In genomic region chr9:122159026-122159924, GRCh38 we compare ENCODE assay signal across 8 cellular contexts. TPM values are rescaled to one million over a fixed set of nuclear protein-coding genes. Genes with fewer than 3 reads are reported as not detected.
DNase-seq lines count a peak whose midpoint lies in the region; ATAC-seq, FAIRE-seq and TF ChIP-seq lines count a peak whose summit lies in the region.

Gene MORN5 (plus strand): TSS chr9:122159908. CDS start chr9:122159973, 65 bp downstream.
Gene NDUFA8 (minus strand): TSS chr9:122159779. CDS start chr9:122159677, 102 bp downstream.

- DNase-seq in GM12891 (ENCODE audit: insufficient read length, low spot score) (peak; percentile 96), NCI-H1417 treated with DMSO at 0.1 percent for 48 hours (lab: John Stamatoyannopoulos, UW) (peak; percentile 99), SW 1271 (lab: John Stamatoyannopoulos, UW) (peak; percentile 87 to 95), adipocyte (ENCODE audit: low read depth) (peak; percentile 99), cardiac septum (ENCODE audit: low spot score) (peak; percentile 95), tibial nerve (ENCODE audit: low spot score in 2 of 2) (peak; percentile 92 to 94)

- intact Hi-C loops in cardiac septum (cut with DNase I): no loop called here

- peak within 1 kb of the TSS; percentile 44 for H3K27ac ChIP-seq in parathyroid adenoma
- H3K27ac ChIP-seq in tibial nerve: peak within 1 kb of the TSS; percentile 53 to 92 (median 88)

- WGBS in tibial nerve, 2 donors: 1% methylated on average over 33 to 56 of the region's 56 CpGs

- peaks cover 15% of the 10 kb centered on the region for H3K79me2 ChIP-seq in parathyroid adenoma

- TF ChIP-seq POLR2A in GM12891 (IDR thresholded peaks at IDR 0.05; ENCODE audit: low read depth, low read length) (peak; percentile 66; the same call in 1 of the 2 replicates), tibial nerve (IDR thresholded peaks at IDR 0.05) (peak; percentile 49 to 61)

- peak within 1 kb of the TSS; percentile 95 for H3K9ac ChIP-seq in adipocyte (ENCODE audit: low read length)
- no peak within 1 kb of the TSS for H3K9ac ChIP-seq in parathyroid adenoma

- peak; percentile 99 for FAIRE-seq in GM12891 (lab: Jason Lieb, UNC)

- H3K4me2 ChIP-seq in parathyroid adenoma (ENCODE audit: low read length): peak within 1 kb of the TSS; percentile 89

- H3K4me1 ChIP-seq in adipocyte (ENCODE audit: control insufficient read depth, insufficient read depth, low read length) (peaks cover 13% of the 10 kb centered on the region), parathyroid adenoma (peaks cover 7% of the 10 kb centered on the region), tibial nerve (peaks cover 0 to 46% (median 10%) of the 10 kb centered on the region in 4 donors)

- peak; percentile 96 for ATAC-seq in HG02798 (IDR thresholded peaks at IDR 0.05; ENCODE audit: poor library complexity, unreplicated experiment)

- peak within 1 kb of the TSS; percentile 86 for H2AFZ ChIP-seq in parathyroid adenoma

- peak within 1 kb of the TSS; percentile 92 for H3K4me3 ChIP-seq in adipocyte (ENCODE audit: low read length)
- H3K4me3 ChIP-seq in parathyroid adenoma (ENCODE audit: low read depth, low read length): peak within 1 kb of the TSS; percentile 97
- H3K4me3 ChIP-seq in tibial nerve: peak within 1 kb of the TSS; percentile 83 to 98 (median 92)

- H3K9me3 ChIP-seq in adipocyte (ENCODE audit: control insufficient read depth, low read length) (peaks cover 9% of the 10 kb centered on the region), parathyroid adenoma (ENCODE audit: control insufficient read depth, low read length) (no peaks in the 10 kb centered on the region), tibial nerve (peaks cover 0 to 7% (median 0%) of the 10 kb centered on the region in 4 donors)

- TF ChIP-seq CTCF in parathyroid adenoma (IDR thresholded peaks at IDR 0.05) (no peak), tibial nerve (IDR thresholded peaks at IDR 0.05) (peak in 3 of 5 experiments; percentile 6 to 68 (median 55))

- H3K36me3 ChIP-seq in adipocyte (ENCODE audit: control insufficient read depth, insufficient read depth, low read length, severe bottlenecking) (no peaks in the 10 kb centered on the region), parathyroid adenoma (ENCODE audit: control insufficient read depth, insufficient read depth, low read length) (peaks cover 3% of the 10 kb centered on the region), tibial nerve (no peaks in the 10 kb centered on the region)

- H3K27me3 ChIP-seq in adipocyte (replicated peaks; ENCODE audit: control insufficient read depth, insufficient read depth, low read length) (peaks cover 4% of the 10 kb centered on the region), parathyroid adenoma (ENCODE audit: control insufficient read depth, insufficient read depth, low read length) (no peaks in the 10 kb centered on the region), tibial nerve (peaks cover 0 to 5% of the 10 kb centered on the region in 2 donors)

- peak; percentile 45 to 90 for TF ChIP-seq EP300 in tibial nerve (IDR thresholded peaks at IDR 0.05)

TF ChIP-seq in GM12891, 5 proteins besides CTCF, POLR2A, EP300 and RAD21:
- TF ChIP-seq TAF1 (IDR thresholded peaks at IDR 0.05; ENCODE audit: low read depth, low read length): no peak
- peak; percentile 69; the same call in 1 of the 2 replicates for TF ChIP-seq POLR2AphosphoS5 (IDR thresholded peaks at IDR 0.05; ENCODE audit: low read depth, low read length)

RNA-seq across cellular contexts. Expression of gene MORN5, which starts in this region (rescaled TPM):
- not detected for polyA plus RNA-seq in GM12891 (2012; ENCODE audit: low read depth, missing spikeins)
- total RNA-seq in cardiac septum: not detected
- 1 to 10 TPM in 1 of 4 donors, not detected in 3; 1.8 TPM for total RNA-seq in tibial nerve

RNA-seq across cellular contexts. Expression of gene NDUFA8, which starts in this region (rescaled TPM):
- polyA plus RNA-seq in GM12891 (2012; ENCODE audit: low read depth, missing spikeins): 89.3 TPM
- 230 TPM for total RNA-seq in cardiac septum
- total RNA-seq in tibial nerve: 10 to 100 TPM; 18.0 to 26.0 (median 22.5) TPM

Comparison
In these comparisons a context has a peak if more than half of its experiments do, and no peak if none do; other contexts are left out.
1. Peak in every context shown above with its lines: DNase-seq, ATAC-seq, H3K4me3 ChIP-seq and H3K27ac ChIP-seq.